ENCODE assay signal across 8 cellular contexts in the genomic region with DNA sequence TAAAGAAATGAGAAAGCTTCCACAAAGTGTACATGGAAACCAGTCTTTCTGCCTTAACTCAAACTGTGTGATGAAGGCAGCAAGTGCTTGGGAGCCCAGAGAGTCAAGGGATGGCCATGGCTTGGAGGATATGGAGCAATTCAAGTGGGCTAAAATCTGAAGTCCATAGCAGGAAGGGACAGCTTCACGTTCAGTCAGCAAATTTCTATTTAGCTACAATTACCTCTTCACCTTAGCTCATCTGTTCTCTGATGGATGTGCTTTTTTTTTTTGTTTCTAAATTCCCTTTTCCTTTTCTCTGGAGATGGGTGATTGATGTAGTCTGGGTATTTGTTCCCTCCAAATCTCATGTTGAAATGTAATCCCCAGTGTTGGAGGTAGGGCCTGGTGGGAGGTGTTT. TPM values are rescaled to one million over a fixed set of nuclear protein-coding genes. Genes with fewer than 3 reads are reported as not detected.
"Had no signal": no experiment of that assay in that cellular context is flagged by ENCODE, and none has a peak within 500 bp of the region (broad histone marks: within the 10 kb centered on the region; RNA-seq: fewer than 3 reads in every experiment).

No MANE protein-coding gene starts in this region.

- DNase-seq: H9, HCEC 1CT, KBM-7 had no signal

- H3K4me3 ChIP-seq: GM23338 had no signal

- ATAC-seq: GM23338 had no signal

- H3K4me2 ChIP-seq: GM23338 had no signal

- H2AFZ ChIP-seq: GM23338 had no signal

- H3K27ac Mint-ChIP-seq: GM23338, H9 had no signal

- FAIRE-seq: H1, H54, HTR-8/SVneo had no signal

- H3K4me3 Mint-ChIP-seq: GM23338, H9 had no signal

RNA-seq across cellular contexts. Expression of gene IL1A, which starts 4.9 kb away (rescaled TPM):
- total RNA-seq: HT-29 had no signal

RNA-seq across cellular contexts. Expression of gene IL1B, which starts 47.4 kb away (rescaled TPM):
- total RNA-seq: GM23338, H1, H9 had no signal
- polyA plus RNA-seq: GM23338, H1 had no signal
